ENCODE assay signal across 7 cellular contexts in genomic region chr7:145779165-145779564, GRCh38.
"Had no signal": no experiment of that assay in that cellular context is flagged by ENCODE, and none has a peak within 500 bp of the region (broad histone marks: within the 10 kb centered on the region; RNA-seq: fewer than 3 reads in every experiment).

No MANE protein-coding gene starts in this region.

- H3K9ac ChIP-seq: GM23248 had no signal

- H3K36me3 ChIP-seq: HAP-1 had no signal

- H3K27ac Mint-ChIP-seq: HFFc6, IgD-negative memory B cell had no signal

- H3K27ac ChIP-seq: GM23248, HL-60 had no signal

- H3K27me3 Mint-ChIP-seq: IgD-negative memory B cell had no signal

- H3K36me3 Mint-ChIP-seq: IgD-negative memory B cell had no signal

- H3K4me1 ChIP-seq: HAP-1 had no signal

- H2AFZ ChIP-seq: GM23248 had no signal

- H3K4me1 Mint-ChIP-seq: IgD-negative memory B cell had no signal

- H3K9me3 ChIP-seq: HAP-1 had no signal

- H3K4me3 ChIP-seq: GM23248, HAP-1 had no signal

- DNase-seq: GM23248, GOT3, H7, HFFc6 had no signal

- H3K4me3 Mint-ChIP-seq: HFFc6, IgD-negative memory B cell had no signal
